In genomic region chr3:67288707-67289106, GRCh38 we compare ENCODE assay signal across 22 cellular contexts.
"Had no signal": no experiment of that assay in that cellular context is flagged by ENCODE, and none has a peak within 500 bp of the region (broad histone marks: within the 10 kb centered on the region; RNA-seq: fewer than 3 reads in every experiment).

No MANE protein-coding gene starts in this region.

- DNase-seq: activated CD4-positive, alpha-beta T cell treated with anti-CD3 and anti-CD28 coated beads, Interleukin-2, amount 10 ng/mL, durations not matched to agents 7 days and 5 days; activated CD8-positive, alpha-beta memory T cell treated with anti-CD3 and anti-CD28 coated beads, Interleukin-2, amount 50 U/mL, for 4 hours; activated effector memory CD4-positive, alpha-beta T cell treated with Interleukin-2 at 50 U/mL for 16 hours; activated naive CD4-positive, alpha-beta T cell treated with anti-CD3 and anti-CD28 coated beads, Interleukin-2, amount 50 U/mL, for 16 hours; activated T-cell treated with anti-CD3 and anti-CD28 coated beads, Interleukin-2, amount 50 U/mL, for 4 hours; cortex of kidney; effector CD8-positive, alpha-beta T cell; heart right ventricle; left lung; midbrain; nephron progenitor cell; nucleus accumbens; posterior cingulate gyrus; stimulated activated CD4-positive, alpha-beta T cell treated with anti-CD3 and anti-CD28 coated beads, Interleukin-1b, Interleukin-23, amount 100 ng/mL, for 48 hours; stimulated activated CD8-positive, alpha-beta memory T cell treated with anti-CD3 and anti-CD28 coated beads, Interleukin-4, amount 100 ng/mL, for 48 hours; stimulated activated naive CD4-positive, alpha-beta T cell treated with Interleukin-2 at 50 U/mL for 16 hours; T1000; transverse colon had no signal

- H3K27ac ChIP-seq: gastroesophageal sphincter, heart right ventricle, left lung, transverse colon had no signal

- H3K9me3 ChIP-seq: ascending aorta, gastroesophageal sphincter, heart right ventricle, left lung, transverse colon had no signal

- H3K4me3 ChIP-seq: ascending aorta, gastroesophageal sphincter, heart right ventricle, left lung, transverse colon had no signal

- H3K9me3 Mint-ChIP-seq: activated CD4-positive, alpha-beta T cell treated with anti-CD3 and anti-CD28 coated beads, Interleukin-2, amount 10 ng/mL, durations not matched to agents 7 days and 5 days; activated T-cell treated with anti-CD3 and anti-CD28 coated beads, Interleukin-2, amount 50 U/mL, for 4 hours; nephron progenitor cell had no signal

- H3K4me1 Mint-ChIP-seq: activated CD4-positive, alpha-beta T cell treated with anti-CD3 and anti-CD28 coated beads, Interleukin-2, amount 10 ng/mL, durations not matched to agents 7 days and 5 days had no signal

- H3K27me3 ChIP-seq: ascending aorta, gastroesophageal sphincter, heart right ventricle, left lung, transverse colon had no signal

- H3K27ac Mint-ChIP-seq: activated CD4-positive, alpha-beta T cell treated with anti-CD3 and anti-CD28 coated beads, Interleukin-2, amount 10 ng/mL, durations not matched to agents 7 days and 5 days; nephron progenitor cell had no signal

- H3K4me3 Mint-ChIP-seq: activated CD4-positive, alpha-beta T cell treated with anti-CD3 and anti-CD28 coated beads, Interleukin-2, amount 10 ng/mL, durations not matched to agents 7 days and 5 days; activated T-cell treated with anti-CD3 and anti-CD28 coated beads, Interleukin-2, amount 50 U/mL, for 4 hours; nephron progenitor cell had no signal

- ATAC-seq: activated CD4-positive, CD25-positive, alpha-beta regulatory T cell treated with anti-CD3 and anti-CD28 coated beads, Interleukin-2, amount 50 U/mL, for 24 hours; activated T-cell treated with anti-CD3 and anti-CD28 coated beads, Interleukin-2, amount 50 U/mL, for 4 hours; esophagus mucosa; gastroesophageal sphincter; heart right ventricle; left lung had no signal
